11 cellular contexts compared by ENCODE assay signal in the genomic region with DNA sequence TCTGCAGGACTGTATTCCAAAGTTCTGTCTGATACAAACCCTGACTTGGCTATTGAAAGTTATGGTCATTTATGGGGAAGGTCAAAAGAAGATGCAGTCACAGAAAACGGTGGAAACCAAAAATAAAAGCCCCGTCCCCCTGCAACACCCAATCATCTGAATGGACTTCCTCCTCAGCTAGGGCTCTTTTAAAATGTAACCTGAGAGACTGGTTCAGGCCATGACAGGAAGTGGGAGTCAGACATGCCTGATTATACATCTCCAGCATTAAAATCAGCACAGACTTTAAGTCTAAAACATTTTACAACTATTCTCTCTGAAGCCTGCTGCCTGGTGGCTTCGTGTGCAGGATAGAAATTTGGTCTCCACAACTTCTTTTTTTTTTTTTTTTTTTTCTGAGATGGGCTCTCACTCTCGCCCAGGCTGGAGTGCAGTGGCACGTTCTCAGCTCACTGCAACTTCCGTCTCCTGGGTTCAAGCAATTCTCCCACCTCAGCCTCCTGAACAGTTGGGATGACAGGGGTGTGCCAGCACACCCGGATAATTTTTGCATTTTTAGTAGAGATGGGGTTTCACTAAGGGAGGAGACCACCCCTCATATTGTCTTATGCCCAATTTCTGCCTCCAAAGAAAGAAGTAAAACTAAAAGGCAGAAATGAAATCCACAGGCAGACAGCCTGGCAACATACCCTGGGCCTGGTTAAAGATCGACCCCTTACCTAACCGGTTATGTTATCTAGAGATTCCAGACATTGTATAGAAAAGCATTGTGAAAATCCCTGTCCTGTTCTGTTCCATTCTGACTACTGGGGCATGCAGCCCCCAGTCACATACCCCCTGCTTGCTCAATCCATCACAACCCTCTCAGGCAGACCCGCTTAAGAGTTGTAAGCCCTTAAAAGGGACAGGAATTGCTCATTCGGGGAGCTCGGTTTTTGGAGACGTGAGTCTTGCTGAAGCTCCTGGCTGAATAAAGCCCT. TPM values are rescaled to one million over a fixed set of nuclear protein-coding genes. Genes with fewer than 3 reads are reported as not detected.
DNase-seq lines count a peak whose midpoint lies in the region; ATAC-seq, FAIRE-seq and TF ChIP-seq lines count a peak whose summit lies in the region.
"Had no signal": no experiment of that assay in that cellular context is flagged by ENCODE, and none has a peak within 500 bp of the region (broad histone marks: within the 10 kb centered on the region; RNA-seq: fewer than 3 reads in every experiment).

No MANE protein-coding gene starts in this region.

- H3K79me2 ChIP-seq in astrocyte (ENCODE audit: insufficient read depth, low read length): no peaks in the 10 kb centered on the region

- no peaks in the 10 kb centered on the region for H3K27me3 Mint-ChIP-seq in astrocyte (ENCODE audit: low read depth, unreplicated experiment)
- H3K27me3 Mint-ChIP-seq in T-helper 17 cell: peaks cover 10% of the 10 kb centered on the region

- peak overlapping the region; percentile 23 for H3K4me2 ChIP-seq in astrocyte (ENCODE audit: low read length)

- no peaks in the 10 kb centered on the region for H3K9me3 Mint-ChIP-seq in astrocyte (ENCODE audit: unreplicated experiment)
- H3K9me3 Mint-ChIP-seq: activated T-helper 1 cell treated with anti-CD3 and anti-CD28 coated beads, Interleukin-12 subunit alpha, Interleukin-12 subunit beta, Interleukin-2, Interleukin-4 antibody, amounts not matched to agents 30 ng/mL and 10 ng/mL and 1 ng/mL, durations not matched to agents 14 hours and 24 hours and 36 hours had no signal

- H2AFZ ChIP-seq in astrocyte (ENCODE audit: low read depth, low read length): peak overlapping the region; percentile 27

- H3K4me3 Mint-ChIP-seq in astrocyte (ENCODE audit: unreplicated experiment) (no peak overlapping the region), T-helper 17 cell (no peak overlapping the region)
- H3K4me3 Mint-ChIP-seq: activated T-helper 1 cell treated with anti-CD3 and anti-CD28 coated beads, Interleukin-12 subunit alpha, Interleukin-12 subunit beta, Interleukin-2, Interleukin-4 antibody, amounts not matched to agents 30 ng/mL and 10 ng/mL and 1 ng/mL, durations not matched to agents 14 hours and 24 hours and 36 hours had no signal

- H3K36me3 ChIP-seq in heart left ventricle (peaks cover 0 to 19% (median 0%) of the 10 kb centered on the region in 9 donors), astrocyte (ENCODE audit: insufficient read depth, low read length) (no peaks in the 10 kb centered on the region), lower lobe of right lung (no peaks in the 10 kb centered on the region)
- H3K36me3 ChIP-seq: left lung had no signal

- FAIRE-seq in astrocyte (lab: Jason Lieb, UNC): no peak

- no peaks in the 10 kb centered on the region for H3K27me3 ChIP-seq in heart left ventricle
- no peaks in the 10 kb centered on the region for H3K27me3 ChIP-seq in astrocyte (ENCODE audit: insufficient read depth, low read length)
- H3K27me3 ChIP-seq in lower lobe of right lung (ENCODE audit: low read depth): no peaks in the 10 kb centered on the region
- H3K27me3 ChIP-seq: left lung had no signal

- H4K20me1 ChIP-seq in astrocyte (ENCODE audit: insufficient read depth, low read length): no peaks in the 10 kb centered on the region

- no peak overlapping the region for H3K27ac ChIP-seq in heart left ventricle
- H3K27ac ChIP-seq in astrocyte (ENCODE audit: low read depth, low read length): no peak overlapping the region
- no peak overlapping the region for H3K27ac ChIP-seq in lower lobe of right lung
- H3K27ac ChIP-seq: left lung had no signal

- H3K4me1 ChIP-seq in heart left ventricle (peaks cover 0 to 13% (median 2%) of the 10 kb centered on the region in 12 donors), astrocyte (ENCODE audit: insufficient read depth, low read length) (no peaks in the 10 kb centered on the region), lower lobe of right lung (peaks cover 16% of the 10 kb centered on the region)
- H3K4me1 ChIP-seq: left lung had no signal

- intact Hi-C loops in heart left ventricle (cut with DNase I) (loop anchor here in 1 of 10 donors (10.0 kb wide), 1 partner anchor 132 kb away; a partner anchor contains a TSS), Right ventricle myocardium inferior (cut with DNase I) (no loop called here), lower lobe of right lung (cut with DNase I) (no loop called here)

- no peak for TF ChIP-seq POLR2A in heart left ventricle (IDR thresholded peaks at IDR 0.05)

- TF ChIP-seq CTCF in heart left ventricle (IDR thresholded peaks at IDR 0.05) (no peak), astrocyte (IDR thresholded peaks at IDR 0.05; ENCODE audit: insufficient read depth, low read depth, low read length) (no peak), lower lobe of right lung (IDR thresholded peaks at IDR 0.05) (no peak)

- no peak overlapping the region for H3K9ac ChIP-seq in astrocyte (ENCODE audit: low read length)

- H3K9me3 ChIP-seq in heart left ventricle (no peaks in the 10 kb centered on the region), astrocyte (ENCODE audit: insufficient read depth, low read depth, low read length) (no peaks in the 10 kb centered on the region), lower lobe of right lung (no peaks in the 10 kb centered on the region), T-helper 17 cell (ENCODE audit: control insufficient read depth, low read length, poor library complexity, severe bottlenecking) (no peaks in the 10 kb centered on the region)
- H3K9me3 ChIP-seq: left lung had no signal

- H3K4me3 ChIP-seq in heart left ventricle (no peak overlapping the region), astrocyte (ENCODE audit: insufficient read depth, low read depth, low read length) (no peak overlapping the region), lower lobe of right lung (no peak overlapping the region)
- H3K4me3 ChIP-seq: left lung had no signal

- DNase-seq in heart left ventricle: no peak
- no peak for DNase-seq in Right ventricle myocardium inferior (ENCODE audit: missing footprints)
- DNase-seq in astrocyte (ENCODE audit: low read depth): peak; percentile 19
- no peak for DNase-seq in NCI-H1105 treated with DMSO at 0.1 percent for 48 hours (lab: John Stamatoyannopoulos, UW)
- DNase-seq in lower lobe of right lung: no peak
- no peak for DNase-seq in iPS-NIHi7 (ENCODE audit: extremely low spot score)
- no peak for DNase-seq in T-helper 17 cell
- DNase-seq: NCI-H1092 treated with DMSO at 0.1 percent for 48 hours had no signal

- WGBS in heart left ventricle, 4 donors: 50 to 53% (median 52%) methylated on average over 13 of the region's 13 CpGs

- H3K36me3 Mint-ChIP-seq in astrocyte (ENCODE audit: low read depth, unreplicated experiment) (peaks cover 2% of the 10 kb centered on the region), T-helper 17 cell (ENCODE audit: low read depth) (peaks cover 2% of the 10 kb centered on the region)

- no peak overlapping the region for H3K27ac Mint-ChIP-seq in astrocyte (ENCODE audit: unreplicated experiment)
- H3K27ac Mint-ChIP-seq in T-helper 17 cell: no peak overlapping the region
- H3K27ac Mint-ChIP-seq: activated T-helper 1 cell treated with anti-CD3 and anti-CD28 coated beads, Interleukin-12 subunit alpha, Interleukin-12 subunit beta, Interleukin-2, Interleukin-4 antibody, amounts not matched to agents 30 ng/mL and 10 ng/mL and 1 ng/mL, durations not matched to agents 14 hours and 24 hours and 36 hours had no signal

- H3K4me1 Mint-ChIP-seq in astrocyte (ENCODE audit: low read depth, unreplicated experiment) (peaks cover 11% of the 10 kb centered on the region), T-helper 17 cell (peaks cover 4% of the 10 kb centered on the region)

- ATAC-seq in heart left ventricle: peak in 3 of 4 donors; percentile 10 to 43 (median 35)
- no peak for ATAC-seq in Right ventricle myocardium inferior
- peak; percentile 42 for ATAC-seq in HG03175 (IDR thresholded peaks at IDR 0.05; ENCODE audit: unreplicated experiment)
- no peak for ATAC-seq in lower lobe of right lung
- ATAC-seq in T-helper 17 cell: no peak
- ATAC-seq: left lung had no signal

RNA-seq across cellular contexts. Expression of a gene that starts 30.1 kb away (rescaled TPM):
- total RNA-seq in heart left ventricle (100 to 1,000 TPM in 8 of 9 donors, 10 to 100 TPM in 1; 98.6 to 291 (median 155) TPM), Right ventricle myocardium inferior (157 TPM), astrocyte (81.6 and 87.7 TPM in 2 replicates), lower lobe of right lung (20.4 TPM), T-helper 17 cell (1 to 10 TPM in 1 of 2 donors, under 1 TPM in 1; 0.44 to 3.7 TPM)
- polyA plus RNA-seq in heart left ventricle: 100 to 1,000 TPM in 1 of 2 donors, 10 to 100 TPM in 1; 80.0 to 161 TPM

RNA-seq across cellular contexts. Expression of a gene that starts 56.9 kb away (rescaled TPM):
- 10 to 100 TPM; 26.5 to 40.0 (median 32.9) TPM for total RNA-seq in heart left ventricle
- 10 to 100 TPM; 10.9 to 23.1 TPM for polyA plus RNA-seq in heart left ventricle
- total RNA-seq in Right ventricle myocardium inferior: 19.4 TPM
- total RNA-seq in astrocyte: 43.0 and 43.4 TPM in 2 replicates
- 30.3 TPM for total RNA-seq in lower lobe of right lung
- 10 to 100 TPM; 55.9 to 65.8 TPM for total RNA-seq in T-helper 17 cell

Comparison
In these comparisons a context has a peak if more than half of its experiments do, and no peak if none do; other contexts are left out.
1. ATAC-seq: peak in heart left ventricle (3 of 4) and HG03175 (single experiment); none in Right ventricle myocardium inferior (single experiment), lower lobe of right lung (0 of 2) and T-helper 17 cell (single experiment).